Comparison of ENCODE assay signal across 23 cellular contexts in the genomic region with DNA sequence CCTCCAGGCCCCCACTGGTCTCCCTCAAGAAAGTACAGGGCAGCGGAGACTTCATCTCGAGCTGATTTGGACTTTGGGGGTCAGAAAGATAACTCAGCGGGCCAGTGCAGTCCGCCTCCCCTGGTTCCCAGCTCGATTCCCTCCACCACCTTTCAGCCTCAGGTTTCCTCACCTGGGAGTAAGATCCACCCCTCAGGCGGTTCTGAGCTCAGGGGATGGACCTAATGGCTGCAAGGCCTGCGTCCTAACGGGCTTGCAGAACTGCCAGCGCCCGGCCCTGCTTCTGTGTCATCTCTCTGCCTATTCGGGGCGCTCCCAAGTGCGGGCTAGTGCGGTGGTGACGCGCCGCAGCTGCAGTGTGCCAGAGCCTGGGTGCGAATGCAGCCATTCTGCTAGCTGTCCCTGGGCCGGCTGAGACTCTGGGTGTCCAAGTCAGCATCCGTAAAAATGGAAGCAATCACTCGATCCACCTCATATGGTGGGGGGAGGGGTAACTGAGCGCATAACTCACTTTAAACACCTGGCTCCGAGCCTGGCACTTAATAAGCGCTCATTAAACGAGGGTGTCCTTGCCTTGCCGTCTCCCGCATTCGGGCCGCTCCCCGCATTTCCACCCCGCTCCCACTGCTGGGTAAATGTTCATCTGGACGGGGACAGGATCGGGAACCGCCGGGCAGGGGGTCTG.
A peak's percentile ranks its signal among the peaks of the same experiment; 100 is the strongest.
DNase-seq lines count a peak whose midpoint lies in the region; ATAC-seq, FAIRE-seq and TF ChIP-seq lines count a peak whose summit lies in the region.
"Had no signal": no experiment of that assay in that cellular context is flagged by ENCODE, and none has a peak within 500 bp of the region (broad histone marks: within the 10 kb centered on the region; RNA-seq: fewer than 3 reads in every experiment).

No MANE protein-coding gene starts in this region.

- no peak overlapping the region for H3K27ac Mint-ChIP-seq in osteocyte (ENCODE audit: unreplicated experiment)
- H3K27ac Mint-ChIP-seq: activated CD8-positive, alpha-beta T cell treated with anti-CD3 and anti-CD28 coated beads for 36 hours; naive thymus-derived CD8-positive, alpha-beta T cell had no signal

- H2AFZ ChIP-seq in keratinocyte (ENCODE audit: control insufficient read depth, low read length), result no peak overlapping the region

- peaks cover 1% of the 10 kb centered on the region for H3K4me1 Mint-ChIP-seq in osteocyte (ENCODE audit: unreplicated experiment)
- H3K4me1 Mint-ChIP-seq: naive thymus-derived CD8-positive, alpha-beta T cell had no signal

- peak overlapping the region; percentile 47 for H3K4me2 ChIP-seq in keratinocyte (ENCODE audit: control insufficient read depth, extremely low read depth, insufficient read depth, low read depth, low read length)
- H3K4me2 ChIP-seq: BLaER1 treated with 17β-estradiol and CSF1 and Interleukin-3, amounts not matched to agents 10 nM and 100 nM had no signal

- peaks cover 98% of the 10 kb centered on the region for H3K27me3 ChIP-seq in left ventricle myocardium inferior (ENCODE audit: low read depth)
- H3K27me3 ChIP-seq in keratinocyte (ENCODE audit: control insufficient read depth, extremely low read depth, insufficient read depth, low read length), result peaks cover 60% of the 10 kb centered on the region
- H3K27me3 ChIP-seq in testis, result no peaks in the 10 kb centered on the region

- ATAC-seq in left ventricle myocardium superior, result no peak
- ATAC-seq in GM21737 (IDR thresholded peaks at IDR 0.05; ENCODE audit: unreplicated experiment), result no peak
- ATAC-seq: activated CD8-positive, alpha-beta T cell treated with anti-CD3 and anti-CD28 coated beads for 36 hours; heart right ventricle; naive thymus-derived CD8-positive, alpha-beta T cell had no signal

- TF ChIP-seq CTCF in left ventricle myocardium inferior (IDR thresholded peaks at IDR 0.05; ENCODE audit: borderline replicate concordance), result no peak
- TF ChIP-seq CTCF in coronary artery (IDR thresholded peaks at IDR 0.05), result no peak
- no peak for TF ChIP-seq CTCF in keratinocyte (optimal IDR thresholded peaks at IDR 0.05 in 1 of 3, IDR thresholded peaks at IDR 0.05 in 1 of 3, conservative IDR thresholded peaks at IDR 0.05 in 1 of 3; ENCODE audit: extremely low read depth in 1 of 3, insufficient read depth in 2 of 3, low read length in 3 of 3)
- TF ChIP-seq CTCF in testis (IDR thresholded peaks at IDR 0.05), result no peak
- TF ChIP-seq CTCF in osteocyte (IDR thresholded peaks at IDR 0.05), result no peak

- intact Hi-C loops in left ventricle myocardium inferior (cut with micrococcal nuclease) (no loop called here), left ventricle myocardium superior (cut with micrococcal nuclease) (no loop called here), testis (cut with DNase I; ENCODE audit: low total_unique reads) (no loop called here)

- no peaks in the 10 kb centered on the region for H3K79me2 ChIP-seq in keratinocyte (ENCODE audit: control insufficient read depth, insufficient read depth, low read length)

- FAIRE-seq in keratinocyte (lab: Jason Lieb, UNC), result no peak
- FAIRE-seq: G401.6 had no signal

- H3K9me3 ChIP-seq in left ventricle myocardium inferior (replicated peaks), result no peaks in the 10 kb centered on the region
- H3K9me3 ChIP-seq in keratinocyte (ENCODE audit: control insufficient read depth, low read depth, low read length), result no peaks in the 10 kb centered on the region
- H3K9me3 ChIP-seq in testis, result no peaks in the 10 kb centered on the region
- H3K9me3 ChIP-seq: adrenal gland; BLaER1 treated with 17β-estradiol and CSF1 and Interleukin-3, amounts not matched to agents 10 nM and 100 nM; heart right ventricle; right lobe of liver had no signal

- dilution Hi-C loops in keratinocyte (cut with MboI; ENCODE audit: extremely low pct_ligation_motif_present, low sequenced_read_pairs), result no loop called here

- H4K20me1 ChIP-seq in keratinocyte (ENCODE audit: control insufficient read depth, extremely low read depth, insufficient read depth, low read length), result no peaks in the 10 kb centered on the region
- H4K20me1 ChIP-seq: BLaER1 treated with 17β-estradiol and CSF1 and Interleukin-3, amounts not matched to agents 10 nM and 100 nM had no signal

- H3K4me3 Mint-ChIP-seq in osteocyte (ENCODE audit: unreplicated experiment), result no peak overlapping the region
- H3K4me3 Mint-ChIP-seq: activated CD8-positive, alpha-beta T cell treated with anti-CD3 and anti-CD28 coated beads for 36 hours; naive thymus-derived CD8-positive, alpha-beta T cell had no signal

- TF ChIP-seq POLR2A in testis (IDR thresholded peaks at IDR 0.05), result no peak

- H3K27me3 Mint-ChIP-seq in osteocyte (ENCODE audit: unreplicated experiment), result peaks cover 74% of the 10 kb centered on the region

- H3K36me3 ChIP-seq in left ventricle myocardium inferior, result no peaks in the 10 kb centered on the region
- no peaks in the 10 kb centered on the region for H3K36me3 ChIP-seq in keratinocyte (ENCODE audit: control insufficient read depth in 2 of 2, extremely low read depth in 1 of 2, insufficient read depth in 2 of 2, low read length in 2 of 2)
- H3K36me3 ChIP-seq in testis (ENCODE audit: low read depth, missing control alignments), result no peaks in the 10 kb centered on the region
- H3K36me3 ChIP-seq: adrenal gland; BLaER1 treated with 17β-estradiol and CSF1 and Interleukin-3, amounts not matched to agents 10 nM and 100 nM; heart right ventricle; right lobe of liver had no signal

- H3K4me1 ChIP-seq in left ventricle myocardium inferior, result peaks cover 7% of the 10 kb centered on the region
- peaks cover 4% of the 10 kb centered on the region for H3K4me1 ChIP-seq in keratinocyte (ENCODE audit: control insufficient read depth, extremely low read depth, insufficient read depth, low read length)
- H3K4me1 ChIP-seq in testis, result no peaks in the 10 kb centered on the region
- H3K4me1 ChIP-seq: heart right ventricle had no signal

- DNase-seq in left ventricle myocardium inferior (no peak), left ventricle myocardium superior (no peak), coronary artery (ENCODE audit: low spot score) (peak; percentile 46), keratinocyte (ENCODE audit: low read depth, low spot score) (no peak), testis (peak; percentile 15), osteocyte (ENCODE audit: extremely low spot score, unreplicated experiment) (no peak), cerebellar cortex (ENCODE audit: low spot score) (no peak)
- DNase-seq: ACHN; activated CD8-positive, alpha-beta T cell treated with anti-CD3 and anti-CD28 coated beads for 36 hours; activated T-cell treated with anti-CD3 and anti-CD28 coated beads, Interleukin-2, amount 50 U/mL, for 1 hour; adrenal gland; heart right ventricle; Karpas-422; kidney glomerular epithelial cell; MV-4-11; naive thymus-derived CD8-positive, alpha-beta T cell; NCI-H1694 treated with DMSO at 0.1 percent for 48 hours; NCI-H526 treated with DMSO at 0.1 percent for 48 hours; right lobe of liver; T-helper 9 cell had no signal

- no peak overlapping the region for H3K27ac ChIP-seq in left ventricle myocardium inferior (replicated peaks)
- no peak overlapping the region for H3K27ac ChIP-seq in coronary artery
- no peak overlapping the region for H3K27ac ChIP-seq in keratinocyte (ENCODE audit: control insufficient read depth, insufficient read depth, low read length)
- no peak overlapping the region for H3K27ac ChIP-seq in testis
- H3K27ac ChIP-seq: adrenal gland; BLaER1 treated with 17β-estradiol and CSF1 and Interleukin-3, amounts not matched to agents 10 nM and 100 nM; heart right ventricle; right lobe of liver had no signal

- H3K9ac ChIP-seq in keratinocyte (ENCODE audit: control insufficient read depth, extremely low read depth, insufficient read depth, low read length), result no peak overlapping the region
- H3K9ac ChIP-seq: BLaER1 treated with 17β-estradiol and CSF1 and Interleukin-3, amounts not matched to agents 10 nM and 100 nM had no signal

- no peaks in the 10 kb centered on the region for H3K9me1 ChIP-seq in keratinocyte (ENCODE audit: control insufficient read depth, extremely low read depth, insufficient read depth, low read length)

- WGBS in testis, 2 donors, result 18% methylated on average over 23 to 27 of the region's 35 CpGs

- no peaks in the 10 kb centered on the region for H3K9me3 Mint-ChIP-seq in osteocyte (ENCODE audit: unreplicated experiment)
- H3K9me3 Mint-ChIP-seq: activated CD8-positive, alpha-beta T cell treated with anti-CD3 and anti-CD28 coated beads for 36 hours had no signal

- H3K4me3 ChIP-seq in left ventricle myocardium inferior (peak overlapping the region; percentile 21), coronary artery (no peak overlapping the region), keratinocyte (ENCODE audit: control insufficient read depth in 2 of 3, extremely low read depth in 1 of 3, insufficient read depth in 2 of 3, low read depth in 1 of 3, low read length in 3 of 3) (peak overlapping the region; percentile 19 to 57 (median 19)), testis (peak overlapping the region; percentile 12 to 50)
- H3K4me3 ChIP-seq: adrenal gland; BLaER1 treated with 17β-estradiol and CSF1 and Interleukin-3, amounts not matched to agents 10 nM and 100 nM; heart right ventricle; right lobe of liver had no signal

- no peaks in the 10 kb centered on the region for H3K36me3 Mint-ChIP-seq in osteocyte (ENCODE audit: unreplicated experiment)

Comparison
In these comparisons a context has a peak if more than half of its experiments do, and no peak if none do; other contexts are left out.
1. DNase-seq: peak in coronary artery (single experiment) and testis (single experiment); none in left ventricle myocardium inferior (single experiment), left ventricle myocardium superior (single experiment), keratinocyte (single experiment), osteocyte (single experiment) and cerebellar cortex (single experiment).